2 cellular contexts compared by ENCODE assay signal in genomic region chr1:67791261-67791660, GRCh38.
TF ChIP-seq lines count a peak whose summit lies in the region.

No MANE protein-coding gene starts in this region.

TF ChIP-seq in A549, 52 proteins besides CTCF, POLR2A, EP300 and RAD21:
- TF ChIP-seq MAFK (IDR thresholded peaks at IDR 0.05; ENCODE audit: partially characterized antibody): peak; percentile 45
- no peak for TF ChIP-seq GATA3 (IDR thresholded peaks at IDR 0.05; ENCODE audit: borderline replicate concordance)
TF ChIP-seq in A549: peak in this region for 1.

TF ChIP-seq in SK-N-SH, 30 proteins besides CTCF, POLR2A, EP300 and RAD21:
- TF ChIP-seq CHD2 (IDR thresholded peaks at IDR 0.05; ENCODE audit: low read length, partially characterized antibody): no peak
- no peak for TF ChIP-seq IRF3 (IDR thresholded peaks at IDR 0.05; ENCODE audit: low read depth, low read length)
- no peak for TF ChIP-seq FOXM1 (IDR thresholded peaks at IDR 0.05; ENCODE audit: low read depth)
- TF ChIP-seq NFIC (IDR thresholded peaks at IDR 0.05; ENCODE audit: borderline replicate concordance): no peak
- TF ChIP-seq MEF2A (IDR thresholded peaks at IDR 0.05; ENCODE audit: borderline replicate concordance, low read depth): no peak
- TF ChIP-seq TEAD4 (IDR thresholded peaks at IDR 0.05; ENCODE audit: borderline replicate concordance, insufficient read depth): no peak
- TF ChIP-seq RCOR1 (IDR thresholded peaks at IDR 0.05; ENCODE audit: low read length): no peak
- TF ChIP-seq, protein P1, sequence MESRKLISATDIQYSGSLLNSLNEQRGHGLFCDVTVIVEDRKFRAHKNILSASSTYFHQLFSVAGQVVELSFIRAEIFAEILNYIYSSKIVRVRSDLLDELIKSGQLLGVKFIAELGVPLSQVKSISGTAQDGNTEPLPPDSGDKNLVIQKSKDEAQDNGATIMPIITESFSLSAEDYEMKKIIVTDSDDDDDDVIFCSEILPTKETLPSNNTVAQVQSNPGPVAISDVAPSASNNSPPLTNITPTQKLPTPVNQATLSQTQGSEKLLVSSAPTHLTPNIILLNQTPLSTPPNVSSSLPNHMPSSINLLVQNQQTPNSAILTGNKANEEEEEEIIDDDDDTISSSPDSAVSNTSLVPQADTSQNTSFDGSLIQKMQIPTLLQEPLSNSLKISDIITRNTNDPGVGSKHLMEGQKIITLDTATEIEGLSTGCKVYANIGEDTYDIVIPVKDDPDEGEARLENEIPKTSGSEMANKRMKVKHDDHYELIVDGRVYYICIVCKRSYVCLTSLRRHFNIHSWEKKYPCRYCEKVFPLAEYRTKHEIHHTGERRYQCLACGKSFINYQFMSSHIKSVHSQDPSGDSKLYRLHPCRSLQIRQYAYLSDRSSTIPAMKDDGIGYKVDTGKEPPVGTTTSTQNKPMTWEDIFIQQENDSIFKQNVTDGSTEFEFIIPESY (IDR thresholded peaks at IDR 0.05; ENCODE audit: borderline replicate concordance, low read depth): no peak
- TF ChIP-seq SMC3 (IDR thresholded peaks at IDR 0.05; ENCODE audit: low read depth, low read length): no peak
